Comparison of ENCODE assay signal across 8 cellular contexts in genomic region chr16:1493746-1494094, GRCh38. TPM values are rescaled to one million over a fixed set of nuclear protein-coding genes. Genes with fewer than 3 reads are reported as not detected.
DNase-seq lines count a peak whose midpoint lies in the region; ATAC-seq and TF ChIP-seq lines count a peak whose summit lies in the region.

No MANE protein-coding gene starts in this region.

- intact Hi-C loops in Right ventricle myocardium superior (cut with DNase I) (loop anchor here (5.0 to 10.0 kb wide), 2 partner anchors 54 to 121 kb away; partner anchors contain the start of genes CRAMP1 and IFT140), psoas muscle (cut with DNase I) (loop anchor here (5.0 kb wide), 4 partner anchors 39 to 214 kb away; partner anchors contain the start of genes CRAMP1 (in 2 of the 2), IFT140 (in 2 of the 2), MAPK8IP3 (in 1 of the 2) and TMEM204 (in 1 of the 2))

- H3K4me1 ChIP-seq in BLaER1 treated with 17β-estradiol and CSF1 and Interleukin-3, amounts not matched to agents 10 nM and 100 nM = peaks cover 19 to 34% (median 30%) of the 10 kb centered on the region in 10 experiments
- H3K4me1 ChIP-seq in HAP-1 = peaks cover 6% of the 10 kb centered on the region
- peaks cover 17% of the 10 kb centered on the region for H3K4me1 ChIP-seq in psoas muscle

- in situ Hi-C loops in HAP-1 (cut with MboI; ENCODE audit: low sequenced_read_pairs) = no loop called here

- TF ChIP-seq CTCF in psoas muscle (IDR thresholded peaks at IDR 0.05) = no peak

- DNase-seq in HAP-1 (ENCODE audit: low spot score in 2 of 2) (peak in 1 of 2 experiments; percentile 41), Right ventricle myocardium superior (no peak), psoas muscle (peak in 1 of 2 donors; percentile 66), foreskin melanocyte (no peak), hypothalamus (lab: John Stamatoyannopoulos, UW) (no peak)
- DNase-seq in activated CD4-positive, CD25-positive, alpha-beta regulatory T cell treated with anti-CD3 and anti-CD28 coated beads, Interleukin-2, amount 50 U/mL, for 72 hours = peak; percentile 44

- H3K4me3 ChIP-seq in BLaER1 treated with 17β-estradiol and CSF1 and Interleukin-3, amounts not matched to agents 10 nM and 100 nM = peak overlapping the region; percentile 73 to 97 (median 90)
- H3K4me3 ChIP-seq in HAP-1 (peak overlapping the region; percentile 77), psoas muscle (peak overlapping the region; percentile 81)

- peak overlapping the region; percentile 82 to 100 (median 95) for H3K4me2 ChIP-seq in BLaER1 treated with 17β-estradiol and CSF1 and Interleukin-3, amounts not matched to agents 10 nM and 100 nM

- no peaks in the 10 kb centered on the region for H3K27me3 ChIP-seq in BLaER1 treated with 17β-estradiol and CSF1 and Interleukin-3, amounts not matched to agents 10 nM and 100 nM
- H3K27me3 ChIP-seq in HAP-1 (ENCODE audit: low read depth) (no peaks in the 10 kb centered on the region), psoas muscle (ENCODE audit: insufficient read depth in 3 of 3, low read length in 2 of 3) (no peaks in the 10 kb centered on the region)

- H4K20me1 ChIP-seq in BLaER1 treated with 17β-estradiol and CSF1 and Interleukin-3, amounts not matched to agents 10 nM and 100 nM = peaks cover 0 to 51% (median 40%) of the 10 kb centered on the region in 11 experiments; a peak in 17 of 22 replicates

- H3K27ac ChIP-seq in BLaER1 treated with 17β-estradiol and CSF1 and Interleukin-3, amounts not matched to agents 10 nM and 100 nM = peak overlapping the region; percentile 87 to 97 (median 95); a peak in 21 of 22 replicates
- H3K27ac ChIP-seq in psoas muscle = peak overlapping the region; percentile 89

- no peaks in the 10 kb centered on the region for H3K9me3 ChIP-seq in BLaER1 treated with 17β-estradiol and CSF1 and Interleukin-3, amounts not matched to agents 10 nM and 100 nM (replicated peaks in 1 of 11)
- H3K9me3 ChIP-seq in HAP-1 = no peaks in the 10 kb centered on the region
- H3K9me3 ChIP-seq in psoas muscle = no peaks in the 10 kb centered on the region

- 0 to 1% (median 1%) methylated on average over 20 to 30 of the region's 30 CpGs for WGBS in psoas muscle, 3 donors

- peaks cover 39 to 46% (median 44%) of the 10 kb centered on the region in 11 experiments; a peak in 21 of 22 replicates for H3K36me3 ChIP-seq in BLaER1 treated with 17β-estradiol and CSF1 and Interleukin-3, amounts not matched to agents 10 nM and 100 nM
- peaks cover 37% of the 10 kb centered on the region for H3K36me3 ChIP-seq in HAP-1 (replicated peaks)
- peaks cover 0 to 43% of the 10 kb centered on the region in 2 donors for H3K36me3 ChIP-seq in psoas muscle (ENCODE audit: insufficient read depth in 1 of 2, low read depth in 1 of 2)

- ATAC-seq in Right ventricle myocardium superior (ENCODE audit: poor library complexity) (peak; percentile 8), psoas muscle (peak; percentile 19 to 38 (median 28)), GM18517 (IDR thresholded peaks at IDR 0.05; ENCODE audit: unreplicated experiment) (no peak)

- peak overlapping the region; percentile 90 to 98 (median 97) for H3K9ac ChIP-seq in BLaER1 treated with 17β-estradiol and CSF1 and Interleukin-3, amounts not matched to agents 10 nM and 100 nM

RNA-seq across cellular contexts. Expression of gene TELO2, which starts 0.6 kb away (rescaled TPM):
- total RNA-seq in Right ventricle myocardium superior = 18.8 TPM
- 10 to 100 TPM; 15.8 to 23.8 (median 19.6) TPM for total RNA-seq in psoas muscle
- 10 to 100 TPM; 11.6 to 18.3 (median 14.0) TPM for polyA plus RNA-seq in psoas muscle

RNA-seq across cellular contexts. Expression of gene PTX4, which starts 5.0 kb away (rescaled TPM):
- total RNA-seq in Right ventricle myocardium superior = 0.16 TPM
- total RNA-seq in psoas muscle = under 1 TPM in 1 of 4 donors, not detected in 3; 0.26 TPM
- under 1 TPM in 2 of 3 donors, not detected in 1; 0.04 to 0.23 TPM for polyA plus RNA-seq in psoas muscle

RNA-seq across cellular contexts. Expression of gene CLCN7, which starts 18.9 kb away (rescaled TPM):
- total RNA-seq in Right ventricle myocardium superior (45.0 TPM), psoas muscle (10 to 100 TPM; 41.2 to 65.4 (median 46.2) TPM)
- polyA plus RNA-seq in psoas muscle = 10 to 100 TPM; 27.0 to 33.6 (median 29.7) TPM

RNA-seq across cellular contexts. Expression of gene TMEM204, which starts 39.7 kb away (rescaled TPM):
- 28.9 TPM for total RNA-seq in Right ventricle myocardium superior
- total RNA-seq in psoas muscle = 10 to 100 TPM in 2 of 4 donors, 1 to 10 TPM in 2; 7.5 to 21.7 (median 10.2) TPM
- polyA plus RNA-seq in psoas muscle = 10 to 100 TPM; 11.8 to 22.3 (median 12.0) TPM

RNA-seq across cellular contexts. Expression of gene CCDC154, which starts 49.4 kb away (rescaled TPM):
- total RNA-seq in Right ventricle myocardium superior (0.81 TPM), psoas muscle (1 to 10 TPM in 1 of 4 donors, under 1 TPM in 3; 0.27 to 1.5 (median 0.55) TPM)
- polyA plus RNA-seq in psoas muscle = under 1 TPM in 2 of 3 donors, not detected in 1; 0.21 to 0.38 TPM
